In the genomic region with DNA sequence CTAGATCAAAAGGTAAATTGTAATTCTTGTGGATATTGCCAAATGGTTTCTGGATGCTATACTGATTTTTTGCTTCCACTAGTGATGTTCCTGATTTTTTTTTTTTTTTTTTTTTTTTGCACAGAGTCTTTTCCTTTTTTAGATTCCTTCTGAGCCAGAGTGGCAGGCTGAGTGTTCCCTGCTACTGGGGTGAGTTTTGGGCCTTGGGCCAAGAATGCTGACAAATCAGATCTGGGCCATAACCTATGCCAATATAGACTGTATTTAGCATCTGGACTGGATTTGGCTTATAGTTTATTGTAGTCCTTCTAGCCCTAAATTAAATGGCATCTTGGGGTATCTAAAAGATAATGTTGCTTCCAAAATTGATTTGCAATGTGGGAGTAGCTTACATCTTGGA, we compare ENCODE assay signal across 18 cellular contexts. TPM values are rescaled to one million over a fixed set of nuclear protein-coding genes. Genes with fewer than 3 reads are reported as not detected.
DNase-seq lines count a peak whose midpoint lies in the region; ATAC-seq and TF ChIP-seq lines count a peak whose summit lies in the region.
"Had no signal": no experiment of that assay in that cellular context is flagged by ENCODE, and none has a peak within 500 bp of the region (broad histone marks: within the 10 kb centered on the region; RNA-seq: fewer than 3 reads in every experiment).

No MANE protein-coding gene starts in this region.

- no peak overlapping the region for H3K27ac ChIP-seq in SK-N-SH (ENCODE audit: low read depth in 2 of 2, low read length in 1 of 2)
- no peak overlapping the region for H3K27ac ChIP-seq in CD8-positive, alpha-beta memory T cell (ENCODE audit: low read depth, low read length)
- H3K27ac ChIP-seq in CD8-positive, alpha-beta T cell (ENCODE audit: low read depth, low read length), result no peak overlapping the region
- H3K27ac ChIP-seq: A549, BLaER1 had no signal

- no peaks in the 10 kb centered on the region for H3F3A ChIP-seq in SK-N-SH (replicated peaks; ENCODE audit: insufficient read depth)

- no peaks in the 10 kb centered on the region for H3K36me3 ChIP-seq in SK-N-SH (replicated peaks in 1 of 2; ENCODE audit: control insufficient read depth in 1 of 2, insufficient read depth in 2 of 2, low read length in 1 of 2)
- no peaks in the 10 kb centered on the region for H3K36me3 ChIP-seq in CD8-positive, alpha-beta memory T cell (ENCODE audit: insufficient read depth, low read length)
- H3K36me3 ChIP-seq in CD8-positive, alpha-beta T cell (ENCODE audit: insufficient read depth, low read length), result no peaks in the 10 kb centered on the region
- H3K36me3 ChIP-seq: BLaER1 had no signal

- peaks cover 4 to 8% (median 7%) of the 10 kb centered on the region in 3 donors for H3K4me1 Mint-ChIP-seq in CD8-positive, alpha-beta memory T cell
- H3K4me1 Mint-ChIP-seq in CD8-positive, alpha-beta T cell (ENCODE audit: low read depth), result peaks cover 5% of the 10 kb centered on the region
- peaks cover 3 to 7% (median 5%) of the 10 kb centered on the region in 4 donors for H3K4me1 Mint-ChIP-seq in naive thymus-derived CD8-positive, alpha-beta T cell

- TF ChIP-seq RAD21 in SK-N-SH (IDR thresholded peaks at IDR 0.05; ENCODE audit: low read length), result no peak

- no peaks in the 10 kb centered on the region for H4K20me1 ChIP-seq in SK-N-SH (ENCODE audit: insufficient read depth)

- no peak for ATAC-seq in SK-N-SH treated with all-trans-retinoic acid at 6 μM for 48 hours
- ATAC-seq in CD8-positive, alpha-beta T cell, result no peak
- ATAC-seq in naive thymus-derived CD8-positive, alpha-beta T cell, result no peak
- ATAC-seq: A549 had no signal

- intact Hi-C loops in CD8-positive, alpha-beta T cell (cut with DNase I, micrococcal nuclease), result no loop called here

- no peak overlapping the region for H3K4me3 Mint-ChIP-seq in CD8-positive, alpha-beta memory T cell
- no peak overlapping the region for H3K4me3 Mint-ChIP-seq in CD8-positive, alpha-beta T cell
- no peak overlapping the region for H3K4me3 Mint-ChIP-seq in naive thymus-derived CD8-positive, alpha-beta T cell
- H3K4me3 Mint-ChIP-seq: CD4-positive, alpha-beta memory T cell had no signal

- H3K27me3 Mint-ChIP-seq in CD8-positive, alpha-beta memory T cell, result peaks cover 5 to 7% of the 10 kb centered on the region in 2 donors
- no peaks in the 10 kb centered on the region for H3K27me3 Mint-ChIP-seq in CD8-positive, alpha-beta T cell (ENCODE audit: low read depth)
- H3K27me3 Mint-ChIP-seq in naive thymus-derived CD8-positive, alpha-beta T cell, result peaks cover 0 to 4% (median 2%) of the 10 kb centered on the region in 5 donors

- H3K4me3 ChIP-seq in SK-N-SH (ENCODE audit: low read depth in 2 of 2, low read length in 1 of 2), result no peak overlapping the region
- H3K4me3 ChIP-seq in CD8-positive, alpha-beta memory T cell (ENCODE audit: low read length), result no peak overlapping the region
- H3K4me3 ChIP-seq in CD8-positive, alpha-beta T cell (ENCODE audit: low read depth, low read length), result no peak overlapping the region
- H3K4me3 ChIP-seq: A549, BLaER1 had no signal

- DNase-seq in SK-N-SH (peak; percentile 10), NCI-H69 (lab: John Stamatoyannopoulos, UW) (peak; percentile 15), dermis blood vessel endothelial cell (peak; percentile 1)
- no peak for DNase-seq in CD8-positive, alpha-beta memory T cell
- DNase-seq in CD8-positive, alpha-beta T cell, result no peak
- no peak for DNase-seq in naive thymus-derived CD8-positive, alpha-beta T cell
- DNase-seq: CD4-positive, alpha-beta memory T cell; DMS79; GOT3; NCI-H1436 treated with DMSO at 0.1 percent for 48 hours; NCI-H2029 treated with DMSO at 0.1 percent for 48 hours; NCI-H510A treated with DMSO at 0.1 percent for 48 hours; NCI-H82; OCI-M1; SHP77 treated with DMSO at 0.1 percent for 48 hours had no signal

- no peaks in the 10 kb centered on the region for H3K9me3 Mint-ChIP-seq in CD8-positive, alpha-beta memory T cell
- no peaks in the 10 kb centered on the region for H3K9me3 Mint-ChIP-seq in CD8-positive, alpha-beta T cell
- H3K9me3 Mint-ChIP-seq in naive thymus-derived CD8-positive, alpha-beta T cell, result no peaks in the 10 kb centered on the region
- H3K9me3 Mint-ChIP-seq: CD4-positive, alpha-beta memory T cell had no signal

- H3K4me1 ChIP-seq in SK-N-SH (ENCODE audit: control insufficient read depth in 1 of 2, insufficient read depth in 2 of 2, low read depth in 1 of 2, low read length in 1 of 2), result peaks cover 0 to 2% of the 10 kb centered on the region in 2 experiments; a peak in 1 of 4 replicates
- H3K4me1 ChIP-seq in CD8-positive, alpha-beta memory T cell (ENCODE audit: insufficient read depth, low read length), result no peaks in the 10 kb centered on the region
- no peaks in the 10 kb centered on the region for H3K4me1 ChIP-seq in CD8-positive, alpha-beta T cell (ENCODE audit: insufficient read depth, low read length)
- H3K4me1 ChIP-seq: A549, BLaER1 had no signal

- no peak overlapping the region for H3K9ac ChIP-seq in SK-N-SH
- H3K9ac ChIP-seq: BLaER1 had no signal

- no peaks in the 10 kb centered on the region for H3K9me2 ChIP-seq in SK-N-SH

- no peaks in the 10 kb centered on the region; the same call in 1 of the 2 replicates for H3K27me3 ChIP-seq in SK-N-SH (ENCODE audit: insufficient read depth)
- no peaks in the 10 kb centered on the region for H3K27me3 ChIP-seq in CD8-positive, alpha-beta memory T cell (ENCODE audit: insufficient read depth, low read length, poor library complexity, severe bottlenecking)
- H3K27me3 ChIP-seq in CD8-positive, alpha-beta T cell (ENCODE audit: insufficient read depth, low read length), result no peaks in the 10 kb centered on the region

- TF ChIP-seq EP300 in SK-N-SH (IDR thresholded peaks at IDR 0.05; ENCODE audit: borderline replicate concordance in 1 of 2, low read depth in 1 of 2, low read length in 1 of 2), result no peak

- H3K4me2 ChIP-seq in SK-N-SH, result no peak overlapping the region
- H3K4me2 ChIP-seq: A549, BLaER1 had no signal

- peaks cover 0 to 4% (median 0%) of the 10 kb centered on the region in 3 donors for H3K36me3 Mint-ChIP-seq in CD8-positive, alpha-beta memory T cell
- H3K36me3 Mint-ChIP-seq in CD8-positive, alpha-beta T cell, result no peaks in the 10 kb centered on the region
- H3K36me3 Mint-ChIP-seq in naive thymus-derived CD8-positive, alpha-beta T cell, result no peaks in the 10 kb centered on the region
- H3K36me3 Mint-ChIP-seq: CD4-positive, alpha-beta memory T cell had no signal

- no peak for TF ChIP-seq CTCF in SK-N-SH (IDR thresholded peaks at IDR 0.05)
- TF ChIP-seq CTCF in CD8-positive, alpha-beta T cell (IDR thresholded peaks at IDR 0.05), result no peak

- POLR2A ChIA-PET in SK-N-SH (lab: Yijun Ruan, JAX), result no interaction called here
- POLR2A ChIA-PET in CD8-positive, alpha-beta memory T cell (lab: Charles Lee), result no interaction called here
- POLR2A ChIA-PET in CD8-positive, alpha-beta T cell (lab: Charles Lee), result no interaction called here
- POLR2A ChIA-PET in naive thymus-derived CD8-positive, alpha-beta T cell (lab: Charles Lee), result no interaction called here

- CTCF ChIA-PET in SK-N-SH (lab: Yijun Ruan, JAX), result interaction anchor here (1.2 to 1.7 kb wide), 2 partner anchors 8 to 116 kb away, joined by 3 to 7 read pairs; no protein-coding TSS in a partner anchor
- CTCF ChIA-PET in CD8-positive, alpha-beta memory T cell (lab: Charles Lee), result no interaction called here
- CTCF ChIA-PET in CD8-positive, alpha-beta T cell (lab: Charles Lee), result no interaction called here

- H3K79me2 ChIP-seq in SK-N-SH (ENCODE audit: insufficient read depth), result no peaks in the 10 kb centered on the region

- H3K27ac Mint-ChIP-seq in CD8-positive, alpha-beta memory T cell, result no peak overlapping the region
- H3K27ac Mint-ChIP-seq in CD8-positive, alpha-beta T cell, result no peak overlapping the region
- no peak overlapping the region for H3K27ac Mint-ChIP-seq in naive thymus-derived CD8-positive, alpha-beta T cell
- H3K27ac Mint-ChIP-seq: CD4-positive, alpha-beta memory T cell had no signal

- no peak overlapping the region for H2AFZ ChIP-seq in SK-N-SH (ENCODE audit: low read depth)

- H3K9me3 ChIP-seq in SK-N-SH, result no peaks in the 10 kb centered on the region
- H3K9me3 ChIP-seq in CD8-positive, alpha-beta memory T cell (ENCODE audit: low read length), result no peaks in the 10 kb centered on the region
- no peaks in the 10 kb centered on the region for H3K9me3 ChIP-seq in CD8-positive, alpha-beta T cell (ENCODE audit: low read length)
- H3K9me3 ChIP-seq: A549 had no signal

TF ChIP-seq in SK-N-SH, 30 proteins besides CTCF, POLR2A, EP300 and RAD21 (continues in another document):
- TF ChIP-seq SIN3A (IDR thresholded peaks at IDR 0.05; ENCODE audit: borderline replicate concordance, low read depth, low read length), result no peak

TF ChIP-seq in SK-N-SH treated with all-trans-retinoic acid at 6 μM for 48 hours, 23 proteins besides CTCF, POLR2A, EP300 and RAD21:
- TF ChIP-seq ZNF565 (CRISPR knock-in tag; conservative IDR thresholded peaks at IDR 0.05; ENCODE audit: low read depth) (no peak), CSDC2 (CRISPR knock-in tag; IDR thresholded peaks at IDR 0.05) (no peak), ZFP30 (CRISPR knock-in tag; IDR thresholded peaks at IDR 0.05) (no peak), TCF4 (CRISPR knock-in tag; IDR thresholded peaks at IDR 0.05; ENCODE audit: borderline replicate concordance) (no peak), ZNF8 (CRISPR knock-in tag; IDR thresholded peaks at IDR 0.05) (no peak), SNAI2 (CRISPR knock-in tag; IDR thresholded peaks at IDR 0.05) (no peak), OSR1 (CRISPR knock-in tag; IDR thresholded peaks at IDR 0.05) (no peak)

RNA-seq across cellular contexts. Expression of gene REPS2, which starts 52.8 kb away (rescaled TPM):
- polyA plus RNA-seq in SK-N-SH (2012; rRNA removed), result 0.62 and 0.73 TPM in 2 replicates
- 0.71 and 0.77 TPM in 2 replicates for polyA plus RNA-seq in SK-N-SH (2012; cell fraction: cytosol; rRNA removed)
- 0.39 and 0.50 TPM in 2 replicates for polyA plus RNA-seq in SK-N-SH (2012; cell fraction: nucleus; rRNA removed)
- total RNA-seq in dermis blood vessel endothelial cell, result 6.1 and 6.5 TPM in 2 replicates
- under 1 TPM; 0.11 to 0.49 TPM for total RNA-seq in CD8-positive, alpha-beta memory T cell
- 0.02 TPM for polyA plus RNA-seq in CD8-positive, alpha-beta memory T cell
- under 1 TPM in 1 of 2 experiments, not detected in 1; 0.11 TPM for total RNA-seq in CD8-positive, alpha-beta T cell
- under 1 TPM; 0.41 to 0.62 TPM for total RNA-seq in naive thymus-derived CD8-positive, alpha-beta T cell
- under 1 TPM in 1 of 3 donors, not detected in 2; 0.31 TPM for polyA plus RNA-seq in naive thymus-derived CD8-positive, alpha-beta T cell

Comparison
In these comparisons a context has a peak if more than half of its experiments do, and no peak if none do; other contexts are left out.
1. DNase-seq: peak in SK-N-SH (single experiment), NCI-H69 (single experiment) and dermis blood vessel endothelial cell (single experiment); none in CD8-positive, alpha-beta memory T cell (0 of 5), CD8-positive, alpha-beta T cell (0 of 7) and naive thymus-derived CD8-positive, alpha-beta T cell (0 of 10).